ENCODE assay signal across 29 cellular contexts in the genomic region with DNA sequence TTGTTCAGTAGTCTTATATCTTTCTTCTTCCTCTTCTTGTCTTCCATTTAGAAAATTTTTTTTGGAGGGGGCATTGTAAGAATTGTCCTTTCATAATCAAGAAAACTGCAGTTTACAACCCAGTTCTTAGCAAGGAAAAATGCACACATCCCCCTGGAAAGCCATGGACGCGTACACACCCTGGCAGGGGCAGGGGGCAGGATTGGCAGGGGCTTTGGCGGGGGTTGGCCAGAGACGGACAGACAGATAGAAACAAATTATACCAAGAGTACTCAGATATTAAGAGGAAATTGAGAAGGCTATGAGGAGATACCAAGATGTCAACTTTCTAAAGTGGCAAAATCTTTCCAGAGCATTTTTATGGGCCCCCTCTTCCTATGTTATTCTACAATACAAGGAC.
"Had no signal": no experiment of that assay in that cellular context is flagged by ENCODE, and none has a peak within 500 bp of the region (broad histone marks: within the 10 kb centered on the region; RNA-seq: fewer than 3 reads in every experiment).

No MANE protein-coding gene starts in this region.

- H3K36me3 Mint-ChIP-seq: stimulated activated effector memory CD8-positive, alpha-beta T cell treated with anti-CD3 and anti-CD28 coated beads, Interleukin-12 subunit alpha, Interleukin-12 subunit beta, amount 100 ng/mL, for 72 hours; stimulated activated memory B cell treated with anti-CD40 and anti-IgM and Interleukin-4, amounts not matched to agents 10 μg/mL and 1 μg/mL and 100 μg/mL, for 72 hours; stimulated activated naive B cell treated with anti-CD40 and anti-IgM and Interleukin-4, amounts not matched to agents 10 μg/mL and 1 μg/mL and 100 μg/mL, for 72 hours; type B pancreatic cell had no signal

- H3K27me3 Mint-ChIP-seq: stimulated activated memory B cell treated with anti-CD40 and anti-IgM and Interleukin-4, amounts not matched to agents 10 μg/mL and 1 μg/mL and 100 μg/mL, for 72 hours; stimulated activated naive B cell treated with anti-CD40 and anti-IgM and Interleukin-4, amounts not matched to agents 10 μg/mL and 1 μg/mL and 100 μg/mL, for 72 hours; stimulated activated naive CD8-positive, alpha-beta T cell treated with anti-CD3 and anti-CD28 coated beads, Interleukin-15, amount 100 ng/mL, for 72 hours; stimulated activated naive CD8-positive, alpha-beta T cell treated with anti-CD3 and anti-CD28 coated beads, Interleukin-15, Interleukin-2, amounts not matched to agents 100 ng/mL and 50 ng/mL, for 24 hours; type B pancreatic cell had no signal

- H3K9me3 ChIP-seq: stomach, suprapubic skin, testis, thoracic aorta, thyroid gland, tibial artery, tibial nerve, transverse colon, upper lobe of left lung, upper lobe of right lung, uterus, vagina had no signal

- H3K4me1 ChIP-seq: stomach, suprapubic skin, testis, thyroid gland, tibial artery, tibial nerve, transverse colon, upper lobe of left lung, upper lobe of right lung, uterus, vagina had no signal

- H3K36me3 ChIP-seq: stomach, suprapubic skin, thoracic aorta, thyroid gland, tibial artery, tibial nerve, transverse colon, upper lobe of left lung, upper lobe of right lung, uterus, vagina had no signal

- H3K27ac ChIP-seq: stomach, suprapubic skin, testis, thoracic aorta, thyroid gland, tibial artery, tibial nerve, transverse colon, upper lobe of left lung, upper lobe of right lung, uterus, vagina had no signal

- DNase-seq: stimulated activated CD4-positive, alpha-beta T cell treated with anti-CD3 and anti-CD28 coated beads, Interleukin-2, amount 100 ng/mL, for 48 hours; stimulated activated CD4-positive, alpha-beta T cell treated with anti-CD3 and anti-CD28 coated beads, Interleukin-4, amount 100 ng/mL, for 1 hour; stimulated activated CD4-positive, alpha-beta T cell treated with anti-CD3 and anti-CD28 coated beads, Interleukin-4, amount 100 ng/mL, for 24 hours; stimulated activated CD4-positive, alpha-beta T cell treated with anti-CD3 and anti-CD28 coated beads, Interleukin-4, amount 100 ng/mL, for 4 hours; stimulated activated CD8-positive, alpha-beta memory T cell treated with anti-CD3 and anti-CD28 coated beads, Interleukin-4, amount 100 ng/mL, for 48 hours; stimulated activated naive B cell treated with anti-CD40 and anti-IgM and Interleukin-4, amounts not matched to agents 10 μg/mL and 1 μg/mL and 100 μg/mL, for 72 hours; stimulated activated naive CD4-positive, alpha-beta T cell; stimulated activated naive CD4-positive, alpha-beta T cell treated with Interleukin-2 at 50 U/mL for 16 hours; stimulated activated naive CD8-positive, alpha-beta T cell treated with anti-CD3 and anti-CD28 coated beads, Interleukin-15, amount 100 ng/mL, for 72 hours; stimulated activated naive CD8-positive, alpha-beta T cell treated with anti-CD3 and anti-CD28 coated beads, Interleukin-15, Interleukin-2, amounts not matched to agents 100 U/mL and 50 U/mL, for 24 hours; stomach; substantia nigra; testis; thyroid gland; tibial artery; transverse colon; trophoblast cell; upper lobe of left lung; upper lobe of right lung; uterus had no signal

- H3K4me3 ChIP-seq: stomach, suprapubic skin, testis, thoracic aorta, thyroid gland, tibial artery, tibial nerve, transverse colon, upper lobe of left lung, upper lobe of right lung, uterus, vagina had no signal

- H3K4me1 Mint-ChIP-seq: stimulated activated effector memory CD8-positive, alpha-beta T cell treated with anti-CD3 and anti-CD28 coated beads, Interleukin-12 subunit alpha, Interleukin-12 subunit beta, amount 100 ng/mL, for 72 hours; stimulated activated memory B cell treated with anti-CD40 and anti-IgM and Interleukin-4, amounts not matched to agents 10 μg/mL and 1 μg/mL and 100 μg/mL, for 72 hours; stimulated activated naive B cell treated with anti-CD40 and anti-IgM and Interleukin-4, amounts not matched to agents 10 μg/mL and 1 μg/mL and 100 μg/mL, for 72 hours; stimulated activated naive CD8-positive, alpha-beta T cell treated with anti-CD3 and anti-CD28 coated beads, Interleukin-15, amount 100 ng/mL, for 72 hours had no signal

- H3K27ac Mint-ChIP-seq: stimulated activated effector memory CD8-positive, alpha-beta T cell treated with anti-CD3 and anti-CD28 coated beads, Interleukin-12 subunit alpha, Interleukin-12 subunit beta, amount 100 ng/mL, for 72 hours; stimulated activated memory B cell treated with anti-CD40 and anti-IgM and Interleukin-4, amounts not matched to agents 10 μg/mL and 1 μg/mL and 100 μg/mL, for 72 hours; stimulated activated naive B cell treated with anti-CD40 and anti-IgM and Interleukin-4, amounts not matched to agents 10 μg/mL and 1 μg/mL and 100 μg/mL, for 72 hours; stimulated activated naive CD8-positive, alpha-beta T cell treated with anti-CD3 and anti-CD28 coated beads, Interleukin-15, amount 100 ng/mL, for 72 hours; stimulated activated naive CD8-positive, alpha-beta T cell treated with anti-CD3 and anti-CD28 coated beads, Interleukin-15, Interleukin-2, amounts not matched to agents 100 ng/mL and 50 ng/mL, for 24 hours; type B pancreatic cell had no signal

- ATAC-seq: stimulated activated effector memory CD8-positive, alpha-beta T cell treated with anti-CD3 and anti-CD28 coated beads, Interleukin-12 subunit alpha, Interleukin-12 subunit beta, amount 100 ng/mL, for 72 hours; stimulated activated memory B cell treated with anti-CD40 and anti-IgM and Interleukin-4, amounts not matched to agents 10 μg/mL and 1 μg/mL and 100 μg/mL, for 72 hours; stimulated activated naive B cell treated with anti-CD40 and anti-IgM and Interleukin-4, amounts not matched to agents 10 μg/mL and 1 μg/mL and 100 μg/mL, for 72 hours; stimulated activated naive CD8-positive, alpha-beta T cell treated with anti-CD3 and anti-CD28 coated beads, Interleukin-15, amount 100 ng/mL, for 72 hours; stimulated activated naive CD8-positive, alpha-beta T cell treated with anti-CD3 and anti-CD28 coated beads, Interleukin-15, Interleukin-2, amounts not matched to agents 100 U/mL and 50 U/mL, for 24 hours; upper lobe of right lung had no signal

- H3K27me3 ChIP-seq: stomach, suprapubic skin, testis, thyroid gland, tibial artery, tibial nerve, transverse colon, upper lobe of left lung, upper lobe of right lung, uterus, vagina had no signal

- H3K9me3 Mint-ChIP-seq: stimulated activated naive B cell treated with anti-CD40 and anti-IgM and Interleukin-4, amounts not matched to agents 10 μg/mL and 1 μg/mL and 100 μg/mL, for 72 hours; stimulated activated naive CD8-positive, alpha-beta T cell treated with anti-CD3 and anti-CD28 coated beads, Interleukin-15, amount 100 ng/mL, for 72 hours; stimulated activated naive CD8-positive, alpha-beta T cell treated with anti-CD3 and anti-CD28 coated beads, Interleukin-15, Interleukin-2, amounts not matched to agents 100 ng/mL and 50 ng/mL, for 24 hours; type B pancreatic cell had no signal

- H3K4me3 Mint-ChIP-seq: stimulated activated effector memory CD8-positive, alpha-beta T cell treated with anti-CD3 and anti-CD28 coated beads, Interleukin-12 subunit alpha, Interleukin-12 subunit beta, amount 100 ng/mL, for 72 hours; stimulated activated memory B cell treated with anti-CD40 and anti-IgM and Interleukin-4, amounts not matched to agents 10 μg/mL and 1 μg/mL and 100 μg/mL, for 72 hours; stimulated activated naive B cell treated with anti-CD40 and anti-IgM and Interleukin-4, amounts not matched to agents 10 μg/mL and 1 μg/mL and 100 μg/mL, for 72 hours; stimulated activated naive CD8-positive, alpha-beta T cell treated with anti-CD3 and anti-CD28 coated beads, Interleukin-15, amount 100 ng/mL, for 72 hours; stimulated activated naive CD8-positive, alpha-beta T cell treated with anti-CD3 and anti-CD28 coated beads, Interleukin-15, Interleukin-2, amounts not matched to agents 100 ng/mL and 50 ng/mL, for 24 hours; type B pancreatic cell had no signal

- FAIRE-seq: urothelium cell line had no signal
